Comparison of ENCODE assay signal across 13 cellular contexts in genomic region chr21:33401617-33401967, GRCh38. TPM values are rescaled to one million over a fixed set of nuclear protein-coding genes. Genes with fewer than 3 reads are reported as not detected.
DNase-seq lines count a peak whose midpoint lies in the region; ATAC-seq, FAIRE-seq and TF ChIP-seq lines count a peak whose summit lies in the region.
"Had no signal": no experiment of that assay in that cellular context is flagged by ENCODE, and none has a peak within 500 bp of the region (broad histone marks: within the 10 kb centered on the region; RNA-seq: fewer than 3 reads in every experiment).

No MANE protein-coding gene starts in this region.

- intact Hi-C loops in right lobe of liver (cut with DNase I): no loop called here
- intact Hi-C loops in HepG2 (cut with micrococcal nuclease; ENCODE audit: unreplicated experiment): loop anchor here (5.0 kb wide), 1 partner anchor 39 kb away; no protein-coding TSS in a partner anchor

- TF ChIP-seq CTCF in right lobe of liver (IDR thresholded peaks at IDR 0.05): no peak
- no peak for TF ChIP-seq CTCF in HepG2 (CRISPR knock-in tag; IDR thresholded peaks at IDR 0.05)

- BruUV-seq in HepG2 (replicated peaks; lab: Mats Ljungman, UMichigan): no TSS peak

- H3K36me3 ChIP-seq in right lobe of liver (no peaks in the 10 kb centered on the region), HepG2 (replicated peaks in 1 of 2; ENCODE audit: control insufficient read depth in 1 of 2, insufficient read depth in 2 of 2, low read length in 2 of 2) (no peaks in the 10 kb centered on the region)
- H3K36me3 ChIP-seq: pancreas had no signal

- TF ChIP-seq RAD21 in HepG2 (CRISPR knock-in tag; IDR thresholded peaks at IDR 0.05): no peak

- peaks cover 27% of the 10 kb centered on the region for H3K79me2 ChIP-seq in HepG2 (ENCODE audit: insufficient read depth, low read length)

- no peaks in the 10 kb centered on the region for H4K20me1 ChIP-seq in HepG2 (ENCODE audit: insufficient read depth, low read length)

- TF ChIP-seq EP300 in HepG2 (IDR thresholded peaks at IDR 0.05; ENCODE audit: low read depth in 2 of 2, low read length in 2 of 2): no peak
- TF ChIP-seq EP300 in HepG2 (CRISPR knock-in tag; IDR thresholded peaks at IDR 0.05; ENCODE audit: borderline replicate concordance): no peak

- H3K27ac ChIP-seq in right lobe of liver: peak overlapping the region in 2 of 3 donors; percentile 7 to 87
- no peak overlapping the region for H3K27ac ChIP-seq in HepG2 (ENCODE audit: extremely low read length, insufficient read depth, low read length)

- H3K9me3 ChIP-seq in right lobe of liver: no peaks in the 10 kb centered on the region
- no peaks in the 10 kb centered on the region for H3K9me3 ChIP-seq in HepG2 (ENCODE audit: low read length)
- H3K9me3 ChIP-seq: pancreas had no signal

- 47% methylated on average over 6 of the region's 6 CpGs for WGBS in right lobe of liver (ENCODE audit: insufficient coverage, low coverage, low lambda C conversion rate, missing lambda C conversion rate)
- 83% methylated on average over 6 of the region's 6 CpGs for WGBS in HepG2 (ENCODE audit: low lambda C conversion rate)

- CTCF ChIA-PET in HepG2 (lab: Yijun Ruan, JAX; ENCODE audit: low intra/inter-chr PET ratio, low total read pairs): no interaction called here

- in situ Hi-C loops in HepG2 (cut with HindIII; ENCODE audit: extremely low pct_ligation_motif_present, low pct_unique_long_range_greater_than_20kb): no loop called here

- H3K9ac ChIP-seq in HepG2 (ENCODE audit: insufficient read depth, low read depth, low read length): no peak overlapping the region

- no peak overlapping the region for H2AFZ ChIP-seq in HepG2 (ENCODE audit: low read length)

- no peak for FAIRE-seq in HepG2 (lab: Jason Lieb, UNC)
- FAIRE-seq: pancreas had no signal

- H3K4me1 ChIP-seq in right lobe of liver (peaks cover 0 to 23% (median 8%) of the 10 kb centered on the region in 4 donors), HepG2 (ENCODE audit: insufficient read depth, low read length) (peaks cover 44% of the 10 kb centered on the region)

- POLR2A ChIA-PET in HepG2 (lab: Yijun Ruan, JAX): interaction anchor here (1.8 kb wide), 1 partner anchor 16 kb away, joined by 3 read pairs; no protein-coding TSS in a partner anchor

- no peak overlapping the region for H3K4me2 ChIP-seq in HepG2 (ENCODE audit: low read depth, low read length)

- no peak for TF ChIP-seq POLR2A in right lobe of liver (IDR thresholded peaks at IDR 0.05)
- TF ChIP-seq POLR2A in HepG2 (IDR thresholded peaks at IDR 0.05; ENCODE audit: insufficient read depth in 1 of 2, low read depth in 2 of 2, low read length in 2 of 2): no peak

- DNase-seq in right lobe of liver (no peak), HepG2 (ENCODE audit: low spot score) (no peak), SIG-M5 (lab: John Stamatoyannopoulos, UW) (peak; percentile 34), left kidney (ENCODE audit: low read depth, low spot score) (peak; percentile 26), activated T-cell treated with anti-CD3 and anti-CD28 coated beads for 4 hours (no peak), 8988T (no peak), occipital lobe (lab: John Stamatoyannopoulos, UW) (no peak), NCI-H748 treated with DMSO at 0.1 percent for 48 hours (lab: John Stamatoyannopoulos, UW) (no peak)
- DNase-seq: CD4-positive, alpha-beta memory T cell; left colon; NCI-H510A treated with DMSO at 0.1 percent for 48 hours had no signal

- H3K4me3 ChIP-seq in right lobe of liver: no peak overlapping the region
- no peak overlapping the region for H3K4me3 ChIP-seq in HepG2 (replicated peaks in 1 of 3; ENCODE audit: insufficient read depth in 1 of 3, low read depth in 2 of 3, low read length in 3 of 3)
- H3K4me3 ChIP-seq: pancreas had no signal

- no peak for ATAC-seq in right lobe of liver
- no peak for ATAC-seq in HepG2
- ATAC-seq: activated naive CD4-positive, alpha-beta T cell treated with anti-CD3 and anti-CD28 coated beads, Interleukin-2, amount 50 U/mL, for 72 hours; left colon had no signal

- H3K27me3 ChIP-seq in right lobe of liver (no peaks in the 10 kb centered on the region), HepG2 (ENCODE audit: control insufficient read depth in 1 of 2, insufficient read depth in 2 of 2, low read length in 2 of 2) (no peaks in the 10 kb centered on the region; a peak in 1 of 5 replicates)
- H3K27me3 ChIP-seq: pancreas had no signal

TF ChIP-seq in HepG2, 621 proteins besides CTCF, POLR2A, EP300 and RAD21:
- no peak for TF ChIP-seq RFX1 (IDR thresholded peaks at IDR 0.05)
TF ChIP-seq in HepG2: peak in this region for 0.

RNA-seq across cellular contexts. Expression of gene IFNGR2, which starts 1.6 kb away (rescaled TPM):
- 10 to 100 TPM; 16.0 to 39.1 (median 27.8) TPM for total RNA-seq in right lobe of liver
- 50.3 and 61.3 TPM in 2 replicates for total RNA-seq in HepG2 (2016; rRNA removed; fragmentation: Illumina TruSeq; extraction: Trizol)
- 140 and 148 TPM in 2 replicates for total RNA-seq in HepG2 (2016; cell fraction: cytosol; rRNA removed; fragmentation: Illumina TruSeq; extraction: Trizol; ENCODE audit: low read depth)
- total RNA-seq in HepG2 (2016; cell fraction: insoluble cytoplasmic fraction; rRNA removed; fragmentation: Illumina TruSeq; extraction: Trizol): 49.5 and 63.1 TPM in 2 replicates
- 200 and 205 TPM in 2 replicates for total RNA-seq in HepG2 (2016; cell fraction: membrane; rRNA removed; fragmentation: Illumina TruSeq; extraction: Trizol)
- 31.5 and 38.1 TPM in 2 replicates for total RNA-seq in HepG2 (2016; cell fraction: nucleus; rRNA removed; fragmentation: Illumina TruSeq; extraction: Trizol)
- polyA plus RNA-seq in HepG2 (2011; rRNA removed): 107 and 117 TPM in 2 replicates
- 81.1 and 96.5 TPM in 2 replicates for polyA plus RNA-seq in HepG2 (2011; cell fraction: cytosol; rRNA removed)
- 29.9 and 35.2 TPM in 2 replicates for polyA plus RNA-seq in HepG2 (2011; cell fraction: nucleus; rRNA removed)
- polyA plus RNA-seq in HepG2 (2012): 58.6 and 61.4 TPM in 2 replicates
- 168 and 186 TPM in 2 replicates for polyA plus RNA-seq in HepG2 (2016; cell fraction: cytosol; fragmentation: Illumina TruSeq; extraction: Trizol; ENCODE audit: low read depth)
- polyA plus RNA-seq in HepG2 (2016; cell fraction: insoluble cytoplasmic fraction; fragmentation: Illumina TruSeq; extraction: Trizol; ENCODE audit: low read depth): 61.0 and 68.1 TPM in 2 replicates
- 212 and 216 TPM in 2 replicates for polyA plus RNA-seq in HepG2 (2016; cell fraction: membrane; fragmentation: Illumina TruSeq; extraction: Trizol; ENCODE audit: low read depth)
- polyA plus RNA-seq in HepG2 (2016; cell fraction: nucleus; fragmentation: Illumina TruSeq; extraction: Trizol; ENCODE audit: insufficient read depth, low read depth): 64.8 and 65.1 TPM in 2 replicates
- 86.4 and 152 TPM in 2 replicates for polyA minus RNA-seq in HepG2 (2011; rRNA and poly(A)+ RNA removed; ENCODE audit: low replicate concordance)
- 57.1 and 57.5 TPM in 2 replicates for polyA minus RNA-seq in HepG2 (2011; cell fraction: cytosol; rRNA and poly(A)+ RNA removed)
- polyA minus RNA-seq in HepG2 (2011; cell fraction: nucleus; rRNA and poly(A)+ RNA removed): 23.6 and 27.8 TPM in 2 replicates
- total RNA-seq in occipital lobe: 57.1 TPM

Comparison
In these comparisons a context has a peak if more than half of its experiments do, and no peak if none do; other contexts are left out.
1. DNase-seq: peak in SIG-M5 (single experiment) and left kidney (single experiment); none in right lobe of liver (0 of 3), HepG2 (single experiment), activated T-cell treated with anti-CD3 and anti-CD28 coated beads for 4 hours (single experiment), 8988T (single experiment), occipital lobe (single experiment) and NCI-H748 treated with DMSO at 0.1 percent for 48 hours (single experiment).